In genomic region chr3:125935252-125935874, GRCh38 we compare ENCODE assay signal across 1 cellular context.
TF ChIP-seq lines count a peak whose summit lies in the region.
"Not testable (repeated sequence)": the region's sequence is repeated elsewhere in the genome, so short reads cannot be mapped to it uniquely, and the experiment has no call there.

No MANE protein-coding gene starts in this region.

TF ChIP-seq in HepG2, 621 proteins besides CTCF, POLR2A, EP300 and RAD21 (continued from another document):
- TF ChIP-seq NR2F6 (IDR thresholded peaks at IDR 0.05), result not testable (repeated sequence)
- TF ChIP-seq NR2F6 (CRISPR knock-in tag; IDR thresholded peaks at IDR 0.05) (0 out of 2 replicates have a peak, but pooled peaks have one; percentile 43), SALL1 (CRISPR knock-in tag; IDR thresholded peaks at IDR 0.05) (peak; percentile 61; the same call in 1 of the 2 replicates), SP5 (CRISPR knock-in tag; IDR thresholded peaks at IDR 0.05; ENCODE audit: borderline replicate concordance, low read depth) (peak; percentile 93), ZNF747 (CRISPR knock-in tag; IDR thresholded peaks at IDR 0.05; ENCODE audit: borderline replicate concordance) (peak; percentile 61; the same call in 1 of the 2 replicates), SOX13 (IDR thresholded peaks at IDR 0.05) (peak; percentile 86), SOX13 (CRISPR knock-in tag; conservative IDR thresholded peaks at IDR 0.05 in 1 of 2, IDR thresholded peaks at IDR 0.05 in 1 of 2) (peak in 1 of 2 experiments; percentile 97; a peak in 2 of 4 replicates), ZNF644 (CRISPR knock-in tag; IDR thresholded peaks at IDR 0.05; ENCODE audit: low read depth) (0 out of 2 replicates have a peak, but pooled peaks have one; percentile 34), TARDBP (CRISPR knock-in tag; IDR thresholded peaks at IDR 0.05) (peak; percentile 61; the same call in 1 of the 2 replicates), ARID3A (IDR thresholded peaks at IDR 0.05; ENCODE audit: low read depth, low read length) (peak; percentile 44; the same call in 1 of the 2 replicates), ZNF503 (CRISPR knock-in tag; IDR thresholded peaks at IDR 0.05) (peak; percentile 65; the same call in 1 of the 2 replicates)
